In the genomic region with DNA sequence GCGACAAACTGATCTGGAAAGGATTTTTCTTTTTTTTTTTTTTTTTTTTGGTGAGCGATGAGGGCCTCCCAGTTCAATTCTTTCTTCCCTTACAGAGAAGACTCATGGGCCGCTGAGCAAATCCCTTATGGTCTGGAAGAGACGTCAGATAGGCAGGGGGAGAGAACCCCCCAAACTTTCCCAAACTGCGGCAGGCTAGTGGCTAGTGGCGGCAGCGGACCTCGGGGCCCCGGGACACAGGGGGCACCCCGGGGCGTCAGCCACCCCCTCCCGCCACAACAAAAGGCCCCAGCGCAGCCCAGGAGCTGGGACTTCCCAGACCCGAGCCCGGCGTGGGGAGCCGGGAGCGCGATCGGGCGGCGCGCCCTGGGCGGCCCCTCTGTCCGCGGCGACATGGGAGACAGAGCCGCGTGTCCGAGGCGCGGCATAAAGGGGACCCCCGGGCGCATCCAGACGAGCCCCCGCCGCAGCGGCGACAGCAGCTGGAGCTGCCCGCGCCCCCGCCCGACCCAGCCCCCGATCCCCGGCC, we compare ENCODE assay signal across 8 cellular contexts. TPM values are rescaled to one million over a fixed set of nuclear protein-coding genes. Genes with fewer than 3 reads are reported as not detected.
DNase-seq lines count a peak whose midpoint lies in the region; ATAC-seq and TF ChIP-seq lines count a peak whose summit lies in the region.

No MANE protein-coding gene starts in this region.

- DNase-seq in DMS114 treated with DMSO at 0.1 percent for 48 hours (lab: John Stamatoyannopoulos, UW; ENCODE audit: unreplicated experiment) (peak; percentile 7), fibroblast of pulmonary artery (ENCODE audit: low read depth) (peak; percentile 21), neuronal stem cell (ENCODE audit: low spot score) (peak; percentile 20), COLO829 (ENCODE audit: low spot score) (no peak), GF-D8 (lab: John Stamatoyannopoulos, UW) (no peak), AML-193 (lab: John Stamatoyannopoulos, UW) (no peak)
- DNase-seq in activated CD8-positive, alpha-beta memory T cell treated with anti-CD3 and anti-CD28 coated beads, Interleukin-2, amount 50 U/mL, for 48 hours, result peak; percentile 61

- H2BK15ac ChIP-seq in neuronal stem cell (ENCODE audit: low read length), result no peak overlapping the region

- H3K9ac ChIP-seq in neuronal stem cell (ENCODE audit: low read depth, low read length, poor library complexity), result peak overlapping the region; percentile 83

- no peak overlapping the region for H3K27ac ChIP-seq in neuronal stem cell (replicated peaks; ENCODE audit: low read length)

- no peak for TF ChIP-seq CTCF in fibroblast of pulmonary artery (IDR thresholded peaks at IDR 0.05; ENCODE audit: low read length, missing control alignments)

- H2BK5ac ChIP-seq in neuronal stem cell (ENCODE audit: low read length), result peak overlapping the region; percentile 58

- H3K9me3 ChIP-seq in neuronal stem cell (replicated peaks in 1 of 2; ENCODE audit: control insufficient read depth in 2 of 2, insufficient read depth in 1 of 2, low read depth in 1 of 2, low read length in 2 of 2), result peaks cover 0 to 2% of the 10 kb centered on the region in 2 donors

- H3K4ac ChIP-seq in neuronal stem cell (ENCODE audit: low read length), result no peak overlapping the region

- peak overlapping the region; percentile 96 for H3K18ac ChIP-seq in neuronal stem cell (ENCODE audit: low read length)

- H4K8ac ChIP-seq in neuronal stem cell (ENCODE audit: low read depth, low read length), result no peak overlapping the region

- H3K27me3 ChIP-seq in neuronal stem cell (ENCODE audit: control insufficient read depth in 3 of 3, insufficient read depth in 3 of 3, low read depth in 1 of 3, low read length in 3 of 3), result peaks cover 0 to 9% (median 1%) of the 10 kb centered on the region in 3 experiments

- H3K4me1 ChIP-seq in neuronal stem cell (ENCODE audit: control insufficient read depth in 2 of 2, insufficient read depth in 1 of 2, low read depth in 1 of 2, low read length in 2 of 2), result peaks cover 0 to 3% of the 10 kb centered on the region in 2 donors

- no CpG with 5 or more reads among the region's 45 CpGs for WGBS in neuronal stem cell (ENCODE audit: extremely low coverage in 2 of 2, insufficient read length in 2 of 2, insufficient replicate concordance in 1 of 2), 2 donors

- peak overlapping the region; percentile 67 for H3K4me3 ChIP-seq in fibroblast of pulmonary artery (replicated peaks; ENCODE audit: low read depth, low read length)
- peak overlapping the region; percentile 57 to 96 for H3K4me3 ChIP-seq in neuronal stem cell (ENCODE audit: low read length in 2 of 2)

- H2AFZ ChIP-seq in neuronal stem cell (ENCODE audit: low read length), result peak overlapping the region; percentile 94

- H2BK12ac ChIP-seq in neuronal stem cell (ENCODE audit: low read length), result no peak overlapping the region

- H2AK5ac ChIP-seq in neuronal stem cell (ENCODE audit: low read depth, low read length), result no peak overlapping the region

- no peak overlapping the region for H3K14ac ChIP-seq in neuronal stem cell (ENCODE audit: low read length)

- peak; percentile 3 for ATAC-seq in HG03103 (IDR thresholded peaks at IDR 0.05; ENCODE audit: low read depth, unreplicated experiment)

- no peak overlapping the region for H2BK120ac ChIP-seq in neuronal stem cell (ENCODE audit: low read depth, low read length)

- no peaks in the 10 kb centered on the region for H3K36me3 ChIP-seq in neuronal stem cell (replicated peaks in 1 of 2; ENCODE audit: control insufficient read depth in 2 of 2, insufficient read depth in 2 of 2, low read length in 2 of 2)

- H3K4me2 ChIP-seq in neuronal stem cell (ENCODE audit: insufficient read depth, low read length, poor library complexity, severe bottlenecking), result peak overlapping the region; percentile 75

- H3K23ac ChIP-seq in neuronal stem cell (ENCODE audit: low read depth, low read length, poor library complexity), result no peak overlapping the region

- no peaks in the 10 kb centered on the region for H3K79me1 ChIP-seq in neuronal stem cell (ENCODE audit: low read depth, low read length)

- H4K91ac ChIP-seq in neuronal stem cell (ENCODE audit: low read depth, low read length, poor library complexity), result no peak overlapping the region

RNA-seq across cellular contexts. Expression of a gene that starts 0.8 kb away (rescaled TPM):
- 43.4 TPM for polyA plus RNA-seq in neuronal stem cell (2013, experiment 1 of 2)
- polyA plus RNA-seq in neuronal stem cell (2013, experiment 2 of 2), result 42.7 TPM

Comparison
In these comparisons a context has a peak if more than half of its experiments do, and no peak if none do; other contexts are left out.
1. DNase-seq: peak in DMS114 treated with DMSO at 0.1 percent for 48 hours (single experiment), activated CD8-positive, alpha-beta memory T cell treated with anti-CD3 and anti-CD28 coated beads, Interleukin-2, amount 50 U/mL, for 48 hours (single experiment), fibroblast of pulmonary artery (single experiment) and neuronal stem cell (single experiment); none in COLO829 (single experiment), GF-D8 (single experiment) and AML-193 (0 of 2).